7 cellular contexts compared by ENCODE assay signal in genomic region chr10:61323757-61324156, GRCh38.
"Had no signal": no experiment of that assay in that cellular context is flagged by ENCODE, and none has a peak within 500 bp of the region (broad histone marks: within the 10 kb centered on the region; RNA-seq: fewer than 3 reads in every experiment).

No MANE protein-coding gene starts in this region.

- DNase-seq: GDM1, GF-D8 had no signal

- ATAC-seq: GM12878 had no signal

- FAIRE-seq: G401.6, GM12878, GM12891, GM12892, GM18507 had no signal

- H3K4me3 ChIP-seq: GM12878 had no signal
